ENCODE assay signal across 15 cellular contexts in the genomic region with DNA sequence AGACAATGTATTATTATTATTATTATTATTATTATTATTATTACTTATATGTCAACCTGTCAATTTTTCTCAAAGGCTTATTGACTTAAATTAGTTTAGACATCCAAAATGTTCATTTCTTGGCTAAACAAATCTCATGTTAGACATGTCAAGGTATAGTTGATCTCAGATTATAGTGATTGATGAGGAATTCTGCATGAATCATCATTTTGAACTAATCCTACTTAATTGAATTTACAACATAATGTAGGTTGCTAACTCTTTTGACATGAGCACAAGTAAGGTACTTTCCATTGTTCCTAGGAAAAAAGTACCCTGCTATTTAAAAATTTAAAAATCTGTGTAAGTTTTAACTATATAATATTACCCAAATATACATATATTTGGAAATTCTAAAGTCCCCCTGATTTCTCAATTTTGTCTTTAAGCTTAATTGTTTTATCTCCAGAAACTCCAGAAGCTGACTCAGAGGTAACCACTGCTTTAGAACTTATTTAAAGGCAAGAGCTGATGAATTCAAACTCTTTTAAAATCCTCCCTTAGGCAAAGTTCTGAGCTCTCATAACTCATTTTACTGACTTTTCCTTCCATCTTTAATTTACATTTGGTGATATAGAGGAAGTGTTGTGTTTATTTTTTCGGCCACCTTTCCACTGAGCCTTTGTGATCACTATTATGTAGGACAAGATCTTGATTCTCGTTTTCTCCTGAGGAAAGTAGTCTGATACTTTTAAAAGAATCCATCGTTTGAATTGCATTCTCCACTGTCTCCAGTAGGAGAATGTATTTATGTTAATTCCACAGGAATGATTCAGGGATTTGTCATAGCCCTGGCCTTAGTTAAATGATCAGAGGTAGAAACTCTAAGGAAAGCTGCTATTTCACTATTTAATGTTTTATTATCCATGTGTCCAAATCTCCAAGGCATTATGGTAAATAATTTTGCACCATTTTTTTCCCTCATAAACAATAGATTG.
DNase-seq lines count a peak whose midpoint lies in the region; FAIRE-seq and TF ChIP-seq lines count a peak whose summit lies in the region.
"Had no signal": no experiment of that assay in that cellular context is flagged by ENCODE, and none has a peak within 500 bp of the region (broad histone marks: within the 10 kb centered on the region; RNA-seq: fewer than 3 reads in every experiment).

No MANE protein-coding gene starts in this region.

- H3K9me3 ChIP-seq in astrocyte (ENCODE audit: insufficient read depth, low read depth, low read length), result no peaks in the 10 kb centered on the region
- no peaks in the 10 kb centered on the region for H3K9me3 ChIP-seq in suprapubic skin
- H3K9me3 ChIP-seq: lower lobe of right lung had no signal

- peak overlapping the region; percentile 54 for H2AFZ ChIP-seq in astrocyte (ENCODE audit: low read depth, low read length)

- H3K4me2 ChIP-seq in astrocyte (ENCODE audit: low read length), result peak overlapping the region; percentile 76

- H3K27me3 Mint-ChIP-seq in astrocyte (ENCODE audit: low read depth, unreplicated experiment), result no peaks in the 10 kb centered on the region
- H3K27me3 Mint-ChIP-seq: IgD-negative memory B cell; stimulated activated naive CD8-positive, alpha-beta T cell treated with anti-CD3 and anti-CD28 coated beads, Interleukin-15, Interleukin-2, amounts not matched to agents 100 ng/mL and 50 ng/mL, for 24 hours had no signal

- H3K4me3 Mint-ChIP-seq in astrocyte (ENCODE audit: unreplicated experiment), result no peak overlapping the region
- H3K4me3 Mint-ChIP-seq: IgD-negative memory B cell; stimulated activated naive CD8-positive, alpha-beta T cell treated with anti-CD3 and anti-CD28 coated beads, Interleukin-15, Interleukin-2, amounts not matched to agents 100 ng/mL and 50 ng/mL, for 24 hours had no signal

- H3K4me1 ChIP-seq in astrocyte (ENCODE audit: insufficient read depth, low read length), result no peaks in the 10 kb centered on the region
- H3K4me1 ChIP-seq in suprapubic skin, result no peaks in the 10 kb centered on the region
- H3K4me1 ChIP-seq: lower lobe of right lung had no signal

- H3K36me3 Mint-ChIP-seq in astrocyte (ENCODE audit: low read depth, unreplicated experiment), result no peaks in the 10 kb centered on the region

- H3K27me3 ChIP-seq in astrocyte (ENCODE audit: insufficient read depth, low read length) (no peaks in the 10 kb centered on the region), suprapubic skin (no peaks in the 10 kb centered on the region)

- no peak for TF ChIP-seq EP300 in suprapubic skin (IDR thresholded peaks at IDR 0.05)

- H3K79me2 ChIP-seq in astrocyte (ENCODE audit: insufficient read depth, low read length), result no peaks in the 10 kb centered on the region

- no peak overlapping the region for H3K4me3 ChIP-seq in astrocyte (ENCODE audit: insufficient read depth, low read depth, low read length)
- H3K4me3 ChIP-seq in suprapubic skin, result no peak overlapping the region
- H3K4me3 ChIP-seq: lower lobe of right lung had no signal

- in situ Hi-C loops in GM13976 (cut with MboI; ENCODE audit: low sequenced_read_pairs, unreplicated experiment), result no loop called here

- 33% methylated on average over 3 of the region's 3 CpGs for WGBS in suprapubic skin

- H3K9ac ChIP-seq in astrocyte (ENCODE audit: low read length), result peak overlapping the region; percentile 65

- peak; percentile 80 for DNase-seq in HS-5 (ENCODE audit: low read depth)
- peak; percentile 76 for DNase-seq in astrocyte (ENCODE audit: low read depth)
- DNase-seq in glomerular visceral epithelial cell (ENCODE audit: extremely low spot score), result peak; percentile 40
- DNase-seq in suprapubic skin (ENCODE audit: low spot score in 2 of 2), result no peak
- DNase-seq in GM13976 (ENCODE audit: low spot score), result no peak
- DNase-seq in germinal center (ENCODE audit: low spot score), result no peak
- DNase-seq in HUDEP-2 (lab: John Stamatoyannopoulos, UW; ENCODE audit: unreplicated experiment in 76 of 76), result no peak
- DNase-seq: DMS53, lower lobe of right lung, NCI-H1105, small intestine, WERI-Rb-1 had no signal

- H3K9me3 Mint-ChIP-seq in astrocyte (ENCODE audit: unreplicated experiment), result peaks cover 2% of the 10 kb centered on the region

- H3K4me1 Mint-ChIP-seq in astrocyte (ENCODE audit: low read depth, unreplicated experiment), result no peaks in the 10 kb centered on the region
- H3K4me1 Mint-ChIP-seq: IgD-negative memory B cell had no signal

- peak; percentile 6 for FAIRE-seq in A204.1 (lab: Jason Lieb, UNC)
- no peak for FAIRE-seq in astrocyte (lab: Jason Lieb, UNC)
- FAIRE-seq: small intestine had no signal

- H3K36me3 ChIP-seq in astrocyte (ENCODE audit: insufficient read depth, low read length), result no peaks in the 10 kb centered on the region
- no peaks in the 10 kb centered on the region for H3K36me3 ChIP-seq in suprapubic skin
- H3K36me3 ChIP-seq: lower lobe of right lung, WERI-Rb-1 had no signal

- TF ChIP-seq POLR2A in suprapubic skin (IDR thresholded peaks at IDR 0.05), result no peak

- H4K20me1 ChIP-seq in astrocyte (ENCODE audit: insufficient read depth, low read length), result no peaks in the 10 kb centered on the region

- H3K27ac ChIP-seq in astrocyte (ENCODE audit: low read depth, low read length) (peak overlapping the region; percentile 70), suprapubic skin (no peak overlapping the region)
- H3K27ac ChIP-seq: lower lobe of right lung, WERI-Rb-1 had no signal

- no peak overlapping the region for H3K27ac Mint-ChIP-seq in astrocyte (ENCODE audit: unreplicated experiment)
- H3K27ac Mint-ChIP-seq: IgD-negative memory B cell; stimulated activated naive CD8-positive, alpha-beta T cell treated with anti-CD3 and anti-CD28 coated beads, Interleukin-15, Interleukin-2, amounts not matched to agents 100 ng/mL and 50 ng/mL, for 24 hours had no signal

- TF ChIP-seq CTCF in astrocyte (IDR thresholded peaks at IDR 0.05; ENCODE audit: insufficient read depth, low read depth, low read length) (peak; percentile 38), suprapubic skin (IDR thresholded peaks at IDR 0.05) (no peak), GM13976 (IDR thresholded peaks at IDR 0.05; ENCODE audit: borderline replicate concordance, control extremely low read depth, extremely low read depth, insufficient read depth, missing control alignments) (no peak)

Comparison
In these comparisons a context has a peak if more than half of its experiments do, and no peak if none do; other contexts are left out.
1. DNase-seq: peak in HS-5 (single experiment), astrocyte (single experiment) and glomerular visceral epithelial cell (single experiment); none in suprapubic skin (0 of 2), GM13976 (single experiment), germinal center (single experiment) and HUDEP-2 (0 of 76).